ENCODE assay signal across 8 cellular contexts in genomic region chr16:2458887-2459646, GRCh38. TPM values are rescaled to one million over a fixed set of nuclear protein-coding genes. Genes with fewer than 3 reads are reported as not detected.
DNase-seq lines count a peak whose midpoint lies in the region; ATAC-seq, FAIRE-seq and TF ChIP-seq lines count a peak whose summit lies in the region.

No MANE protein-coding gene starts in this region.

- H3K9ac ChIP-seq in endothelial cell of umbilical vein (replicated peaks; ENCODE audit: extremely low read depth, insufficient read depth, low read length) = peak overlapping the region; percentile 52

- peak overlapping the region; percentile 72 for H2AFZ ChIP-seq in endothelial cell of umbilical vein (ENCODE audit: low read depth, low read length)

- TF ChIP-seq CTCF in GM12865 (IDR thresholded peaks at IDR 0.05; ENCODE audit: insufficient read depth, low read depth, low read length, missing control alignments) = no peak
- no peak for TF ChIP-seq CTCF in endothelial cell of umbilical vein (IDR thresholded peaks at IDR 0.05; ENCODE audit: extremely low read depth in 1 of 2, insufficient read depth in 1 of 2, low read depth in 1 of 2, low read length in 2 of 2)
- no peak for TF ChIP-seq CTCF in pancreas (IDR thresholded peaks at IDR 0.05)

- BruUV-seq in endothelial cell of umbilical vein (replicated peaks; lab: Mats Ljungman, UMichigan) = no TSS peak

- intact Hi-C loops in endothelial cell of umbilical vein (cut with micrococcal nuclease) (no loop called here), pancreas (cut with DNase I) (no loop called here)

- ATAC-seq in pancreas = peak in 2 of 4 donors; percentile 1 to 12

- H3K79me2 ChIP-seq in endothelial cell of umbilical vein (ENCODE audit: control insufficient read depth, insufficient read depth, low read length) = no peaks in the 10 kb centered on the region

- H3K9me1 ChIP-seq in endothelial cell of umbilical vein (replicated peaks; ENCODE audit: control insufficient read depth, extremely low read depth, insufficient read depth, low read length) = no peaks in the 10 kb centered on the region

- peaks cover 6 to 17% of the 10 kb centered on the region in 2 experiments for H3K36me3 ChIP-seq in endothelial cell of umbilical vein (ENCODE audit: control insufficient read depth in 2 of 2, extremely low read depth in 1 of 2, insufficient read depth in 2 of 2, low read length in 2 of 2)
- H3K36me3 ChIP-seq in pancreas = no peaks in the 10 kb centered on the region

- H3K27me3 ChIP-seq in endothelial cell of umbilical vein (ENCODE audit: control insufficient read depth in 2 of 2, insufficient read depth in 2 of 2, low read length in 2 of 2) (no peaks in the 10 kb centered on the region), pancreas (no peaks in the 10 kb centered on the region)

- H3K27ac ChIP-seq in endothelial cell of umbilical vein (ENCODE audit: insufficient read depth, low read depth, low read length) (no peak overlapping the region), pancreas (no peak overlapping the region)

- WGBS in pancreas, 2 donors = 23 to 28% methylated on average over 18 of the region's 18 CpGs

- H3K4me2 ChIP-seq in endothelial cell of umbilical vein (ENCODE audit: insufficient read depth, low read length) = peak overlapping the region; percentile 78

- DNase-seq in GM12865 (ENCODE audit: low read depth) (no peak), NCI-H345 (lab: John Stamatoyannopoulos, UW) (peak; percentile 36), endothelial cell of umbilical vein (ENCODE audit: low read depth, low spot score) (no peak), pancreas (no peak), nucleus accumbens (lab: John Stamatoyannopoulos, UW) (no peak), anterior cingulate cortex (lab: John Stamatoyannopoulos, UW) (no peak), ureter (ENCODE audit: low spot score) (no peak), 8988T (no peak)

- no peaks in the 10 kb centered on the region for H3K9me3 ChIP-seq in endothelial cell of umbilical vein (replicated peaks; ENCODE audit: control insufficient read depth, insufficient read depth, low read length)
- H3K9me3 ChIP-seq in pancreas = no peaks in the 10 kb centered on the region

- POLR2A ChIA-PET in endothelial cell of umbilical vein (lab: Charles Lee) = no interaction called here

- H3K4me3 ChIP-seq in GM12865 (ENCODE audit: low read depth, low read length) (peak overlapping the region; percentile 58), endothelial cell of umbilical vein (replicated peaks in 1 of 3; ENCODE audit: insufficient read depth in 1 of 3, low read depth in 1 of 3, low read length in 3 of 3) (peak overlapping the region; percentile 48 to 57 (median 50)), pancreas (peak overlapping the region; percentile 18 to 67 (median 40))

- peaks cover 10% of the 10 kb centered on the region for H3K4me1 ChIP-seq in endothelial cell of umbilical vein (ENCODE audit: control insufficient read depth, extremely low read depth, insufficient read depth, low read length)
- peaks cover 0 to 8% (median 0%) of the 10 kb centered on the region in 3 donors for H3K4me1 ChIP-seq in pancreas

- CTCF ChIA-PET in endothelial cell of umbilical vein (lab: Charles Lee) = interaction anchor here (1.1 to 1.6 kb wide), 4 partner anchors 10 to 42 kb away, joined by 4 to 8 read pairs (median 6); partner anchors contain the start of gene TBC1D24

- TF ChIP-seq POLR2A in endothelial cell of umbilical vein (IDR thresholded peaks at IDR 0.05; ENCODE audit: low read depth, low read length) = no peak

- H4K20me1 ChIP-seq in endothelial cell of umbilical vein (replicated peaks; ENCODE audit: control insufficient read depth, extremely low read depth, insufficient read depth, low read length) = no peaks in the 10 kb centered on the region

- FAIRE-seq in endothelial cell of umbilical vein (lab: Jason Lieb, UNC) (no peak), pancreas (lab: Jason Lieb, UNC) (no peak)

- dilution Hi-C loops in endothelial cell of umbilical vein (cut with MboI; ENCODE audit: extremely low pct_ligation_motif_present, low sequenced_read_pairs) = no loop called here

TF ChIP-seq in endothelial cell of umbilical vein, 7 proteins besides CTCF, POLR2A, EP300 and RAD21:
- TF ChIP-seq GATA2 (IDR thresholded peaks at IDR 0.05; ENCODE audit: insufficient read depth, insufficient read length, low read depth, low read length) = no peak
- no peak for TF ChIP-seq FOS (IDR thresholded peaks at IDR 0.05; ENCODE audit: borderline replicate concordance, insufficient read depth, low read length)
- no peak for TF ChIP-seq MAX (IDR thresholded peaks at IDR 0.05; ENCODE audit: insufficient read depth, insufficient read length)
- peak; percentile 29 for TF ChIP-seq POLR2AphosphoS5 (IDR thresholded peaks at IDR 0.05; ENCODE audit: insufficient read depth, low read depth, low read length)
- TF ChIP-seq JUN (IDR thresholded peaks at IDR 0.05; ENCODE audit: borderline replicate concordance, insufficient read depth, insufficient read length, low read depth) = no peak
- TF ChIP-seq EZH2 (IDR thresholded peaks at IDR 0.05; ENCODE audit: borderline replicate concordance, low read depth, low read length, severe bottlenecking) = no peak
TF ChIP-seq in endothelial cell of umbilical vein: peak in this region for 1.

RNA-seq across cellular contexts. Expression of gene TEDC2, which starts 0.8 kb away (rescaled TPM):
- 12.7 and 15.2 TPM in 2 replicates for total RNA-seq in endothelial cell of umbilical vein
- 7.6 and 8.8 TPM in 2 replicates for polyA plus RNA-seq in endothelial cell of umbilical vein
- polyA plus RNA-seq in endothelial cell of umbilical vein (2011; cell fraction: cytosol; rRNA removed) = 6.1 and 7.6 TPM in 2 replicates
- 19.6 and 23.0 TPM in 2 replicates for polyA plus RNA-seq in endothelial cell of umbilical vein (2011; cell fraction: nucleus; rRNA removed)
- polyA plus RNA-seq in endothelial cell of umbilical vein (2012) = 3.7 and 5.1 TPM in 2 replicates
- 2.0 and 2.8 TPM in 2 replicates for polyA minus RNA-seq in endothelial cell of umbilical vein
- 7.6 TPM for polyA minus RNA-seq in endothelial cell of umbilical vein (2011; cell fraction: cytosol; rRNA and poly(A)+ RNA removed)
- polyA minus RNA-seq in endothelial cell of umbilical vein (2011; cell fraction: nucleus; rRNA and poly(A)+ RNA removed) = 3.3 and 4.5 TPM in 2 replicates
- total RNA-seq in pancreas = under 1 TPM in 5 of 6 donors, not detected in 1; 0.16 to 0.82 (median 0.76) TPM
- 1 to 10 TPM; 1.1 to 1.4 TPM for polyA plus RNA-seq in pancreas
- 1.5 TPM for total RNA-seq in ureter

RNA-seq across cellular contexts. Expression of gene NTN3, which starts 12.0 kb away (rescaled TPM):
- 0.15 TPM in 1 of 2 replicates, not detected in the other for total RNA-seq in endothelial cell of umbilical vein
- polyA plus RNA-seq in endothelial cell of umbilical vein = not detected in 2 replicates
- 0.03 TPM in 1 of 2 replicates, not detected in the other for polyA plus RNA-seq in endothelial cell of umbilical vein (2011; cell fraction: cytosol; rRNA removed)
- polyA plus RNA-seq in endothelial cell of umbilical vein (2011; cell fraction: nucleus; rRNA removed) = not detected in 2 replicates
- not detected in 2 replicates for polyA plus RNA-seq in endothelial cell of umbilical vein (2012)
- polyA minus RNA-seq in endothelial cell of umbilical vein = not detected in 2 replicates
- polyA minus RNA-seq in endothelial cell of umbilical vein (2011; cell fraction: cytosol; rRNA and poly(A)+ RNA removed) = 0.82 TPM
- not detected in 2 replicates for polyA minus RNA-seq in endothelial cell of umbilical vein (2011; cell fraction: nucleus; rRNA and poly(A)+ RNA removed)
- total RNA-seq in pancreas = under 1 TPM in 3 of 6 donors, not detected in 3; 0.09 to 0.22 (median 0.20) TPM
- under 1 TPM; 0.07 to 0.08 TPM for polyA plus RNA-seq in pancreas
- total RNA-seq in ureter = not detected

RNA-seq across cellular contexts. Expression of gene TBC1D24, which starts 15.9 kb away (rescaled TPM):
- 17.3 and 22.8 TPM in 2 replicates for total RNA-seq in endothelial cell of umbilical vein
- 8.1 and 10.6 TPM in 2 replicates for polyA plus RNA-seq in endothelial cell of umbilical vein
- 4.8 and 7.3 TPM in 2 replicates for polyA plus RNA-seq in endothelial cell of umbilical vein (2011; cell fraction: cytosol; rRNA removed)
- 16.4 and 18.5 TPM in 2 replicates for polyA plus RNA-seq in endothelial cell of umbilical vein (2011; cell fraction: nucleus; rRNA removed)
- polyA plus RNA-seq in endothelial cell of umbilical vein (2012) = 7.8 and 8.1 TPM in 2 replicates
- 12.4 and 16.1 TPM in 2 replicates for polyA minus RNA-seq in endothelial cell of umbilical vein
- polyA minus RNA-seq in endothelial cell of umbilical vein (2011; cell fraction: cytosol; rRNA and poly(A)+ RNA removed) = 8.8 TPM
- 8.9 and 10.8 TPM in 2 replicates for polyA minus RNA-seq in endothelial cell of umbilical vein (2011; cell fraction: nucleus; rRNA and poly(A)+ RNA removed)
- total RNA-seq in pancreas = 10 to 100 TPM; 16.8 to 23.7 (median 19.7) TPM
- 10 to 100 TPM; 10.8 to 16.0 TPM for polyA plus RNA-seq in pancreas
- 6.5 TPM for total RNA-seq in ureter

RNA-seq across cellular contexts. Expression of gene CCNF, which starts 29.8 kb away (rescaled TPM):
- total RNA-seq in endothelial cell of umbilical vein (46.6 and 48.9 TPM in 2 replicates), pancreas (1 to 10 TPM in 4 of 6 donors, under 1 TPM in 2; 0.69 to 2.6 (median 1.3) TPM), ureter (7.8 TPM)
- polyA plus RNA-seq in endothelial cell of umbilical vein (12.8 and 13.9 TPM in 2 replicates), pancreas (under 1 TPM; 0.77 to 0.91 TPM)
- polyA plus RNA-seq in endothelial cell of umbilical vein (2011; cell fraction: cytosol; rRNA removed) = 15.5 and 16.8 TPM in 2 replicates
- polyA plus RNA-seq in endothelial cell of umbilical vein (2011; cell fraction: nucleus; rRNA removed) = 27.3 and 27.4 TPM in 2 replicates
- polyA plus RNA-seq in endothelial cell of umbilical vein (2012) = 15.0 and 20.9 TPM in 2 replicates
- polyA minus RNA-seq in endothelial cell of umbilical vein = 31.8 and 33.2 TPM in 2 replicates
- polyA minus RNA-seq in endothelial cell of umbilical vein (2011; cell fraction: cytosol; rRNA and poly(A)+ RNA removed) = 56.3 TPM
- 20.6 and 25.0 TPM in 2 replicates for polyA minus RNA-seq in endothelial cell of umbilical vein (2011; cell fraction: nucleus; rRNA and poly(A)+ RNA removed)

RNA-seq across cellular contexts. Expression of gene ATP6V0C, which starts 54.7 kb away (rescaled TPM):
- total RNA-seq in endothelial cell of umbilical vein = 187 and 194 TPM in 2 replicates
- polyA plus RNA-seq in endothelial cell of umbilical vein = 122 and 146 TPM in 2 replicates
- polyA plus RNA-seq in endothelial cell of umbilical vein (2011; cell fraction: cytosol; rRNA removed) = 82.0 and 82.5 TPM in 2 replicates
- 37.3 and 44.2 TPM in 2 replicates for polyA plus RNA-seq in endothelial cell of umbilical vein (2011; cell fraction: nucleus; rRNA removed)
- 209 and 256 TPM in 2 replicates for polyA plus RNA-seq in endothelial cell of umbilical vein (2012)
- 31.4 and 43.3 TPM in 2 replicates for polyA minus RNA-seq in endothelial cell of umbilical vein
- 112 TPM for polyA minus RNA-seq in endothelial cell of umbilical vein (2011; cell fraction: cytosol; rRNA and poly(A)+ RNA removed)
- 19.4 and 31.2 TPM in 2 replicates for polyA minus RNA-seq in endothelial cell of umbilical vein (2011; cell fraction: nucleus; rRNA and poly(A)+ RNA removed)
- total RNA-seq in pancreas = 10 to 100 TPM; 39.9 to 92.3 (median 66.8) TPM
- 100 to 1,000 TPM in 1 of 2 donors, 10 to 100 TPM in 1; 59.8 to 124 TPM for polyA plus RNA-seq in pancreas
- 170 TPM for total RNA-seq in ureter
